14 cellular contexts compared by ENCODE assay signal in the genomic region with DNA sequence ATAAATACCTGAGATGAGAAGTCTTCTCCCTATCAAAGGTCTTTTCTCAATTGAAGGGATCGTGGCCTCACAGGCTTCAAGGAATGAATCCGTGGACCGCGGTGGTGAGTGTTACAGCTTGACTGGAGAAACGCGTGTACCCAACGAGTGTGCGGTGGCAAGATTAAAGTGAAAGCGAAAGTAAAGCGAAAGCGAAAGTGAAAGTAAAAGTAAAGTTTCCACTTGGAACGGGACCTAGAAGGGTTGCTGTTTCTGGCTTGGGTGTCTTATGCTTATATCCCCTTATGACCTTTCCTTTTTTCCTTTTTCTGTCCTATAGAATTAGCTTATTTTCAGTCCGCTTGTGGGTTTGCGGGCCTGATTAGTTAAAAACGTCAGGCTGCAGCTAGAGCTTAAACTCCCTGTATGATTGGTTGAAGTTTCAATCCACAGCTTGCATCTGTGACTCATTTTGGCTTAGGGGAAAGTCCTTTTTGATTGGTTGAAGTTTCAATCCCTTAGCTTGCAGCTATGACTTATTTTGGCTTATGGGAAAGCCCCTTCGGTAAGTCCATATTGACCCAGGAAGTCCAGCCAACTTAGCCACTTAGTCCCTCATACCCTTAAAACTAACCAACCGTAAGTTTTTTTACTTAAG.
A peak's percentile ranks its signal among the peaks of the same experiment; 100 is the strongest.
DNase-seq lines count a peak whose midpoint lies in the region; ATAC-seq, FAIRE-seq and TF ChIP-seq lines count a peak whose summit lies in the region.
"Had no signal": no experiment of that assay in that cellular context is flagged by ENCODE, and none has a peak within 500 bp of the region (broad histone marks: within the 10 kb centered on the region; RNA-seq: fewer than 3 reads in every experiment).

No MANE protein-coding gene starts in this region.

- peaks cover 7% of the 10 kb centered on the region; the same call in 1 of the 2 replicates for H3K4me1 ChIP-seq in DND-41 (ENCODE audit: insufficient read depth, low read length)
- no peaks in the 10 kb centered on the region for H3K4me1 ChIP-seq in body of pancreas
- no peaks in the 10 kb centered on the region for H3K4me1 ChIP-seq in esophagus muscularis mucosa
- H3K4me1 ChIP-seq: vagina had no signal

- peaks cover 7% of the 10 kb centered on the region for H3K4me1 Mint-ChIP-seq in central memory CD8-positive, alpha-beta T cell
- H3K4me1 Mint-ChIP-seq: CD14-positive monocyte had no signal

- no peak for TF ChIP-seq EP300 in esophagus muscularis mucosa (IDR thresholded peaks at IDR 0.05)

- no peaks in the 10 kb centered on the region for H3K27me3 ChIP-seq in DND-41 (ENCODE audit: insufficient read depth, low read length, poor library complexity)
- H3K27me3 ChIP-seq in body of pancreas, result no peaks in the 10 kb centered on the region
- no peaks in the 10 kb centered on the region for H3K27me3 ChIP-seq in esophagus muscularis mucosa
- H3K27me3 ChIP-seq: vagina had no signal

- H3K9me3 ChIP-seq in DND-41 (ENCODE audit: insufficient read depth, low read length, severe bottlenecking) (no peaks in the 10 kb centered on the region), body of pancreas (no peaks in the 10 kb centered on the region), esophagus muscularis mucosa (peaks cover 0 to 6% (median 2%) of the 10 kb centered on the region in 4 donors)
- H3K9me3 ChIP-seq: vagina had no signal

- H3K36me3 Mint-ChIP-seq in central memory CD8-positive, alpha-beta T cell (ENCODE audit: insufficient read depth), result no peaks in the 10 kb centered on the region
- H3K36me3 Mint-ChIP-seq: CD14-positive monocyte had no signal

- intact Hi-C loops in body of pancreas (cut with DNase I) (no loop called here), esophagus muscularis mucosa (cut with DNase I) (no loop called here)

- H3K9me3 Mint-ChIP-seq in central memory CD8-positive, alpha-beta T cell, result peaks cover 4% of the 10 kb centered on the region

- no peaks in the 10 kb centered on the region for H3K36me3 ChIP-seq in DND-41 (ENCODE audit: insufficient read depth, low read length)
- H3K36me3 ChIP-seq in body of pancreas (replicated peaks in 1 of 2; ENCODE audit: insufficient read depth in 1 of 2, low read depth in 2 of 2), result no peaks in the 10 kb centered on the region
- H3K36me3 ChIP-seq in esophagus muscularis mucosa, result no peaks in the 10 kb centered on the region
- H3K36me3 ChIP-seq: vagina had no signal

- FAIRE-seq in H54 (lab: Jason Lieb, UNC), result peak; percentile 81

- peak; percentile 53 for DNase-seq in DND-41
- no peak for DNase-seq in H54 (ENCODE audit: insufficient read length, low spot score)
- DNase-seq in OCI-M1 (lab: John Stamatoyannopoulos, UW), result peak; percentile 84
- no peak for DNase-seq in central memory CD8-positive, alpha-beta T cell (ENCODE audit: low spot score in 2 of 2)
- DNase-seq in body of pancreas, result no peak
- no peak for DNase-seq in esophagus muscularis mucosa (ENCODE audit: extremely low spot score)
- no peak for DNase-seq in NCI-H2029 (lab: John Stamatoyannopoulos, UW)
- DNase-seq: activated T-cell treated with anti-CD3 and anti-CD28 coated beads, Interleukin-2, amount 50 U/mL, for 1 hour; GM23248; midbrain; NCI-H1930 had no signal

- H4K20me1 ChIP-seq in DND-41 (ENCODE audit: insufficient read depth, low read length), result no peaks in the 10 kb centered on the region

- peak overlapping the region; percentile 53 for H2AFZ ChIP-seq in DND-41 (ENCODE audit: low read depth, low read length)
- H2AFZ ChIP-seq: GM23248 had no signal

- ATAC-seq in DND-41 (ENCODE audit: insufficient read depth, low read depth), result peak; percentile 90
- ATAC-seq in central memory CD8-positive, alpha-beta T cell (replicated peaks; ENCODE audit: extremely low read depth, poor library complexity, severe bottlenecking), result no peak
- no peak for ATAC-seq in body of pancreas

- no peaks in the 10 kb centered on the region for H3K27me3 Mint-ChIP-seq in central memory CD8-positive, alpha-beta T cell
- H3K27me3 Mint-ChIP-seq: stimulated activated naive CD8-positive, alpha-beta T cell treated with anti-CD3 and anti-CD28 coated beads, Interleukin-15, Interleukin-2, amounts not matched to agents 100 ng/mL and 50 ng/mL, for 24 hours had no signal

- peak overlapping the region; percentile 26; the same call in 1 of the 2 replicates for H3K4me2 ChIP-seq in DND-41 (ENCODE audit: insufficient read depth, low read length)

- H3K27ac ChIP-seq in DND-41 (ENCODE audit: low read length), result 0 out of 2 replicates have a peak overlapping the region, but pooled peaks have one; percentile 1
- H3K27ac ChIP-seq in body of pancreas, result no peak overlapping the region
- no peak overlapping the region for H3K27ac ChIP-seq in esophagus muscularis mucosa (replicated peaks in 1 of 4)
- H3K27ac ChIP-seq: GM23248, vagina had no signal

- TF ChIP-seq POLR2A in H54 (IDR thresholded peaks at IDR 0.05; ENCODE audit: low read depth, low read length), result no peak
- no peak for TF ChIP-seq POLR2A in body of pancreas (IDR thresholded peaks at IDR 0.05)
- TF ChIP-seq POLR2A in esophagus muscularis mucosa (IDR thresholded peaks at IDR 0.05; ENCODE audit: low read depth), result no peak

- H3K79me2 ChIP-seq in DND-41 (ENCODE audit: insufficient read depth, low read length), result no peaks in the 10 kb centered on the region

- no peak overlapping the region for H3K9ac ChIP-seq in DND-41 (ENCODE audit: low read depth, low read length)
- H3K9ac ChIP-seq: GM23248 had no signal

- no peak for TF ChIP-seq CTCF in DND-41 (IDR thresholded peaks at IDR 0.05; ENCODE audit: borderline replicate concordance, extremely low read depth, low read length, poor library complexity, severe bottlenecking)
- no peak for TF ChIP-seq CTCF in body of pancreas (IDR thresholded peaks at IDR 0.05)
- TF ChIP-seq CTCF in esophagus muscularis mucosa (IDR thresholded peaks at IDR 0.05), result no peak

- H3K27ac Mint-ChIP-seq in central memory CD8-positive, alpha-beta T cell (ENCODE audit: low read depth), result peak overlapping the region; percentile 48
- H3K27ac Mint-ChIP-seq: CD14-positive monocyte; stimulated activated naive CD8-positive, alpha-beta T cell treated with anti-CD3 and anti-CD28 coated beads, Interleukin-15, Interleukin-2, amounts not matched to agents 100 ng/mL and 50 ng/mL, for 24 hours had no signal

- 80 to 89% methylated on average over 17 of the region's 17 CpGs for WGBS in body of pancreas, 2 donors
- WGBS in esophagus muscularis mucosa, result 91% methylated on average over 17 of the region's 17 CpGs

- peak overlapping the region; percentile 29 for H3K4me3 Mint-ChIP-seq in central memory CD8-positive, alpha-beta T cell
- H3K4me3 Mint-ChIP-seq: CD14-positive monocyte; stimulated activated naive CD8-positive, alpha-beta T cell treated with anti-CD3 and anti-CD28 coated beads, Interleukin-15, Interleukin-2, amounts not matched to agents 100 ng/mL and 50 ng/mL, for 24 hours had no signal

- peak overlapping the region in 1 of 2 experiments; percentile 13; a peak in 1 of 4 replicates for H3K4me3 ChIP-seq in DND-41 (ENCODE audit: low read depth in 1 of 2, low read length in 2 of 2)
- H3K4me3 ChIP-seq in body of pancreas, result no peak overlapping the region
- no peak overlapping the region for H3K4me3 ChIP-seq in esophagus muscularis mucosa
- H3K4me3 ChIP-seq: GM23248, vagina had no signal

Comparison
In these comparisons a context has a peak if more than half of its experiments do, and no peak if none do; other contexts are left out.
1. DNase-seq: peak in DND-41 (single experiment) and OCI-M1 (single experiment); none in H54 (single experiment), central memory CD8-positive, alpha-beta T cell (0 of 2), body of pancreas (0 of 4), esophagus muscularis mucosa (single experiment) and NCI-H2029 (single experiment).